ENCODE assay signal across 9 cellular contexts in the genomic region with DNA sequence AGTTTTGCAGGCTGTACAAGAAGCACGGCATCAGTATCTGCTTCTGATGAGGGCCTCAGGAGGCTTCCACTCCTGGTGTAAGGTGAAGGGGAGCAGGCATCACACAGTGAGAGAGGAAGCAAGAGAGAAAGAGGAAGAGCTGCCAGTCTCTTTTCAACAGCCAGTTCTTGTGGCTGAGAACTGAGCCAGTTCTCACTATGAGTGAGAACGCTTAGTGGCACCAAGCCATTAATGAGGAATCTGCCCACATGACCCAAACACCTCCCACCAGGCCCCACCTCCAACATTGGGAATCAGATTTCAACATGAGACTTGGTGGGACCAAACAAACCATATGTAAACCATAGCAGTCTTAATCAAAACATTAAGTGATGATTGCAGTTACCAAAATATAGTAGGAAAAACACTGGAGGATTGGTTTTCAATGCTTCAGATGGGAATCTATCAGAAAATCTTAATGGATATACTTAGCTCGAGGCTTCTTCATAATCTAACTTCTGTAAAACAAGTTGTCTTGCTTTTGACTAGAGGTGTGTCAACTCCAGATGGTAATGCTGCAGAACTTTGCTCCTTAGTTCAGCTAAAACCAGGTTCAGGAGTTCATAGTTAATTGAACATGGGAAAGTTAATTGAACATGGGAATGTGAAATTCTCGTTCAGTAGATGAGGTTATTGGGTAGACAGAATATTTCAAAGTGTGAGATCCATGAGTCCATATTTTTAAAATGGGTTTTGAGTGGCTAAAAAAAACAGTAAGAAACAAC. TPM values are rescaled to one million over a fixed set of nuclear protein-coding genes. Genes with fewer than 3 reads are reported as not detected.
A peak's percentile ranks its signal among the peaks of the same experiment; 100 is the strongest.
DNase-seq lines count a peak whose midpoint lies in the region; ATAC-seq lines count a peak whose summit lies in the region.
"Had no signal": no experiment of that assay in that cellular context is flagged by ENCODE, and none has a peak within 500 bp of the region (broad histone marks: within the 10 kb centered on the region; RNA-seq: fewer than 3 reads in every experiment).

No MANE protein-coding gene starts in this region.

- intact Hi-C loops in left ventricle myocardium superior (cut with micrococcal nuclease) = no loop called here

- ATAC-seq in GM18508 (IDR thresholded peaks at IDR 0.05; ENCODE audit: insufficient read depth, unreplicated experiment) (peak; percentile 77), GM21786 (IDR thresholded peaks at IDR 0.05; ENCODE audit: unreplicated experiment) (peak; percentile 94), left ventricle myocardium superior (peak; percentile 68)

- DNase-seq in Kasumi-1 (lab: John Stamatoyannopoulos, UW) (peak; percentile 80 to 88), left ventricle myocardium superior (no peak), NCI-H2029 (lab: John Stamatoyannopoulos, UW) (no peak), activated gamma-delta T cell (lab: John Stamatoyannopoulos, UW) (no peak)
- DNase-seq in stimulated activated naive CD4-positive, alpha-beta T cell treated with Interleukin-2 at 50 U/mL for 16 hours (lab: John Stamatoyannopoulos, UW) = no peak
- no peak for DNase-seq in effector CD4-positive, alpha-beta T cell
- DNase-seq: NCI-H146 had no signal

RNA-seq across cellular contexts. Expression of a gene that starts 12.2 kb away (rescaled TPM):
- total RNA-seq in left ventricle myocardium superior = 37.0 TPM

Comparison
In these comparisons a context has a peak if more than half of its experiments do, and no peak if none do; other contexts are left out.
1. DNase-seq: peak in Kasumi-1 (2 of 2); none in left ventricle myocardium superior (single experiment), NCI-H2029 (single experiment), activated gamma-delta T cell (single experiment), stimulated activated naive CD4-positive, alpha-beta T cell treated with Interleukin-2 at 50 U/mL for 16 hours (single experiment) and effector CD4-positive, alpha-beta T cell (single experiment).
2. Peak in every context shown above with its lines, with median percentiles within 50 percentile points of each other: ATAC-seq.